Comparison of ENCODE assay signal across 32 cellular contexts in the genomic region with DNA sequence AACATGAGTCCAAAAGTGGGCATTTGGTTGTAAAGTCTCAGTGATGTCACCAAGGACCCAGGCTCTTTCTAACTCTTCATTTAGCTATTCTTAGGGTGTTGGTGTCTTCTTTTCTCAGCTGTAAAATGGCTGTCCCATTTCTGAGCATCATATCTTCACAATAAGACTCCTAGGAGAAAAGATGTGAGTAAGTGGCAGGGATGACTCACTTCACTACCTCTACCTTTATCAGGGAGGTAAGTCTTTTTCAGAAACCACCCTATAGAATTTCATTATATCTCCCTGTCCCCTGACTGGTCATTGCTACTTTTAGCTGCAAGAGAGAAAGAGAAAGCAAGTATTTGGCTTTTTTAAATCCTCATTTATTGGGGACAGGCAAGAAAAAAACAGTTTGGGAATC.
"Had no signal": no experiment of that assay in that cellular context is flagged by ENCODE, and none has a peak within 500 bp of the region (broad histone marks: within the 10 kb centered on the region; RNA-seq: fewer than 3 reads in every experiment).

No MANE protein-coding gene starts in this region.

- H3K27ac Mint-ChIP-seq: activated B cell treated with CpG ODN at 0.5 μM for 24 hours; activated CD4-positive, alpha-beta T cell treated with anti-CD3 and anti-CD28 coated beads, Interleukin-2, amount 10 ng/mL, durations not matched to agents 24 days and 14 days; activated naive CD4-positive, alpha-beta T cell treated with anti-CD3 and anti-CD28 coated beads for 36 hours; activated naive CD4-positive, alpha-beta T cell treated with anti-CD3 and anti-CD28 coated beads, Interleukin-2, amount 50 U/mL, for 72 hours; activated naive CD8-positive, alpha-beta T cell treated with anti-CD3 and anti-CD28 coated beads, Interleukin-2, amount 50 U/mL, for 24 hours; activated T-helper 2 cell treated with anti-CD3 and anti-CD28 coated beads, Interferon-gamma antibody, Interleukin-2, Interleukin-4, amounts not matched to agents 10 μg/mL and 5 μg/mL and 100 μg/mL, durations not matched to agents 14 hours and 24 hours and 36 hours; brain; T-cell; T-helper 17 cell had no signal

- H3K4me1 Mint-ChIP-seq: activated naive CD8-positive, alpha-beta T cell treated with anti-CD3 and anti-CD28 coated beads, Interleukin-2, amount 50 U/mL, for 24 hours; T-cell; T-helper 17 cell had no signal

- DNase-seq: activated B cell treated with CpG ODN at 0.5 μM for 24 hours; activated CD4-positive, alpha-beta T cell treated with anti-CD3 and anti-CD28 coated beads, Interleukin-2, amount 10 ng/mL, durations not matched to agents 24 days and 14 days; activated CD4-positive, alpha-beta T cell treated with anti-CD3 and anti-CD28 coated beads, Interleukin-2, amount 50 U/mL, for 4 hours; activated CD8-positive, alpha-beta memory T cell treated with anti-CD3 and anti-CD28 coated beads, Interleukin-2, amount 50 U/mL, for 4 hours; activated gamma-delta T cell treated with Interleukin-2 at 50 U/mL for 16 hours; activated naive CD4-positive, alpha-beta T cell treated with anti-CD3 and anti-CD28 coated beads for 36 hours; activated naive CD8-positive, alpha-beta T cell treated with anti-CD3 and anti-CD28 coated beads, Interleukin-2, amount 50 U/mL, for 24 hours; activated T-cell treated with anti-CD3 and anti-CD28 coated beads for 4 hours; activated T-cell treated with anti-CD3 and anti-CD28 coated beads, Interleukin-2, amount 50 U/mL, for 48 hours; anterior cingulate cortex; central memory CD4-positive, alpha-beta T cell; NCI-H1105; NCI-H1417 treated with DMSO at 0.1 percent for 48 hours; NCI-H187 treated with DMSO at 0.1 percent for 48 hours; NCI-H2081; NCI-H226; NCI-H446 treated with DMSO at 0.1 percent for 48 hours; NCI-H524; NCI-H69; NCI-H82; PC-9; SIG-M5; T-cell; T-helper 17 cell; T-helper 9 cell had no signal

- H3K27ac ChIP-seq: PC-9, RWPE1, VCaP had no signal

- H3K36me3 Mint-ChIP-seq: activated naive CD4-positive, alpha-beta T cell treated with anti-CD3 and anti-CD28 coated beads, Interleukin-2, amount 50 U/mL, for 72 hours; brain; T-cell had no signal

- ATAC-seq: activated naive CD8-positive, alpha-beta T cell treated with anti-CD3 and anti-CD28 coated beads, Interleukin-2, amount 50 U/mL, for 24 hours; K562; Right ventricle myocardium inferior; T-cell; T-helper 17 cell had no signal

- H3K27me3 Mint-ChIP-seq: activated B cell treated with CpG ODN at 0.5 μM for 24 hours, T-cell, T-helper 17 cell had no signal

- H3K4me3 ChIP-seq: K562, PC-9 had no signal

- H3K9me3 Mint-ChIP-seq: activated B cell treated with CpG ODN at 0.5 μM for 24 hours; activated naive CD4-positive, alpha-beta T cell treated with anti-CD3 and anti-CD28 coated beads for 36 hours; activated naive CD8-positive, alpha-beta T cell treated with anti-CD3 and anti-CD28 coated beads, Interleukin-2, amount 50 U/mL, for 24 hours; activated T-helper 2 cell treated with anti-CD3 and anti-CD28 coated beads, Interferon-gamma antibody, Interleukin-2, Interleukin-4, amounts not matched to agents 10 μg/mL and 5 μg/mL and 100 μg/mL, durations not matched to agents 14 hours and 24 hours and 36 hours; brain; T-cell had no signal

- H3K4me3 Mint-ChIP-seq: activated B cell treated with CpG ODN at 0.5 μM for 24 hours; activated CD4-positive, alpha-beta T cell treated with anti-CD3 and anti-CD28 coated beads, Interleukin-2, amount 10 ng/mL, durations not matched to agents 24 days and 14 days; activated naive CD4-positive, alpha-beta T cell treated with anti-CD3 and anti-CD28 coated beads for 36 hours; activated naive CD8-positive, alpha-beta T cell treated with anti-CD3 and anti-CD28 coated beads, Interleukin-2, amount 50 U/mL, for 24 hours; brain; T-cell; T-helper 17 cell had no signal
